16 cellular contexts compared by ENCODE assay signal in genomic region chrX:39008554-39008953, GRCh38.
"Had no signal": no experiment of that assay in that cellular context is flagged by ENCODE, and none has a peak within 500 bp of the region (broad histone marks: within the 10 kb centered on the region; RNA-seq: fewer than 3 reads in every experiment).

No MANE protein-coding gene starts in this region.

- H3K4me3 Mint-ChIP-seq: central memory CD8-positive, alpha-beta T cell; nephron; stimulated activated naive B cell treated with anti-CD40 and anti-IgM and Interleukin-4, amounts not matched to agents 10 μg/mL and 1 μg/mL and 100 μg/mL, for 72 hours had no signal

- DNase-seq: effector CD4-positive, alpha-beta T cell; foreskin keratinocyte; glutamatergic neuron; kidney glomerular epithelial cell; mesendoderm; occipital lobe; stimulated activated CD4-positive, alpha-beta T cell treated with anti-CD3 and anti-CD28 coated beads, Interleukin-2, amount 100 ng/mL, for 48 hours; stimulated activated naive B cell treated with anti-CD40 and anti-IgM and Interleukin-4, amounts not matched to agents 10 μg/mL and 1 μg/mL and 100 μg/mL, for 72 hours; T-helper 2 cell; thyroid gland; uterus had no signal

- H3K27me3 Mint-ChIP-seq: central memory CD8-positive, alpha-beta T cell; progenitor cell of endocrine pancreas had no signal

- H3K27ac Mint-ChIP-seq: nephron; progenitor cell of endocrine pancreas; stimulated activated naive B cell treated with anti-CD40 and anti-IgM and Interleukin-4, amounts not matched to agents 10 μg/mL and 1 μg/mL and 100 μg/mL, for 72 hours had no signal

- H3K4me1 Mint-ChIP-seq: central memory CD8-positive, alpha-beta T cell had no signal

- H3K36me3 Mint-ChIP-seq: activated naive CD4-positive, alpha-beta T cell treated with anti-CD3 and anti-CD28 coated beads, Interleukin-2, amount 50 U/mL, for 72 hours; stimulated activated naive B cell treated with anti-CD40 and anti-IgM and Interleukin-4, amounts not matched to agents 10 μg/mL and 1 μg/mL and 100 μg/mL, for 72 hours had no signal

- H3K9me3 Mint-ChIP-seq: activated naive CD4-positive, alpha-beta T cell treated with anti-CD3 and anti-CD28 coated beads, Interleukin-2, amount 50 U/mL, for 72 hours; central memory CD8-positive, alpha-beta T cell had no signal

- ATAC-seq: activated CD4-positive, CD25-positive, alpha-beta regulatory T cell treated with anti-CD3 and anti-CD28 coated beads, Interleukin-2, amount 50 U/mL, for 24 hours; activated naive CD4-positive, alpha-beta T cell treated with anti-CD3 and anti-CD28 coated beads, Interleukin-2, amount 50 U/mL, for 72 hours; foreskin keratinocyte; stimulated activated naive B cell treated with anti-CD40 and anti-IgM and Interleukin-4, amounts not matched to agents 10 μg/mL and 1 μg/mL and 100 μg/mL, for 72 hours had no signal
